Comparison of ENCODE assay signal across 10 cellular contexts in genomic region chr22:30304495-30305244, GRCh38. TPM values are rescaled to one million over a fixed set of nuclear protein-coding genes. Genes with fewer than 3 reads are reported as not detected.
DNase-seq lines count a peak whose midpoint lies in the region; ATAC-seq, FAIRE-seq and TF ChIP-seq lines count a peak whose summit lies in the region.
"Had no signal": no experiment of that assay in that cellular context is flagged by ENCODE, and none has a peak within 500 bp of the region (broad histone marks: within the 10 kb centered on the region; RNA-seq: fewer than 3 reads in every experiment).

No MANE protein-coding gene starts in this region.

- H3K4me3 Mint-ChIP-seq in activated CD4-positive, alpha-beta T cell treated with anti-CD3 and anti-CD28 coated beads, Interleukin-2, amount 10 ng/mL, durations not matched to agents 24 days and 14 days: peak overlapping the region; percentile 73
- H3K4me3 Mint-ChIP-seq in activated T-helper 17 cell treated with anti-CD3 and anti-CD28 coated beads, Interleukin-2, amount 50 U/mL, for 72 hours: peak overlapping the region; percentile 80

- peaks cover 22% of the 10 kb centered on the region for H3K36me3 Mint-ChIP-seq in activated CD4-positive, alpha-beta T cell treated with anti-CD3 and anti-CD28 coated beads, Interleukin-2, amount 10 ng/mL, durations not matched to agents 24 days and 14 days (ENCODE audit: low read depth)
- peaks cover 41% of the 10 kb centered on the region for H3K36me3 Mint-ChIP-seq in activated T-helper 17 cell treated with anti-CD3 and anti-CD28 coated beads, Interleukin-2, amount 50 U/mL, for 72 hours (ENCODE audit: low read depth)

- peak overlapping the region in 1 of 2 donors; percentile 60 for H3K9ac ChIP-seq in kidney (ENCODE audit: low read length in 2 of 2)

- H3K9me3 Mint-ChIP-seq in activated CD4-positive, alpha-beta T cell treated with anti-CD3 and anti-CD28 coated beads, Interleukin-2, amount 10 ng/mL, durations not matched to agents 24 days and 14 days: no peaks in the 10 kb centered on the region
- H3K9me3 Mint-ChIP-seq in activated T-helper 17 cell treated with anti-CD3 and anti-CD28 coated beads, Interleukin-2, amount 50 U/mL, for 72 hours: no peaks in the 10 kb centered on the region

- H3K4me3 ChIP-seq in kidney (ENCODE audit: low read length in 2 of 2) (no peak overlapping the region), tibial nerve (no peak overlapping the region)

- peak overlapping the region; percentile 91 for H3K27ac Mint-ChIP-seq in activated CD4-positive, alpha-beta T cell treated with anti-CD3 and anti-CD28 coated beads, Interleukin-2, amount 10 ng/mL, durations not matched to agents 24 days and 14 days
- peak overlapping the region; percentile 92 for H3K27ac Mint-ChIP-seq in activated T-helper 17 cell treated with anti-CD3 and anti-CD28 coated beads, Interleukin-2, amount 50 U/mL, for 72 hours

- DNase-seq in activated CD4-positive, alpha-beta T cell treated with anti-CD3 and anti-CD28 coated beads, Interleukin-2, amount 10 ng/mL, durations not matched to agents 24 days and 14 days: no peak
- DNase-seq in activated CD4-positive, alpha-beta T cell treated with anti-CD3 and anti-CD28 coated beads for 48 hours: no peak
- DNase-seq in kidney: no peak
- no peak for DNase-seq in tibial nerve (ENCODE audit: low spot score in 2 of 2)
- DNase-seq in KG1 (lab: John Stamatoyannopoulos, UW): no peak
- DNase-seq in HEK293T (ENCODE audit: extremely low spot score): no peak

- intact Hi-C loops in activated CD4-positive, alpha-beta T cell treated with anti-CD3 and anti-CD28 coated beads, Interleukin-2, amount 10 ng/mL, durations not matched to agents 24 days and 14 days (cut with micrococcal nuclease): loop anchor here (1.0 kb wide), 1 partner anchor 21 kb away; no protein-coding TSS in a partner anchor
- intact Hi-C loops in kidney (cut with DNase I): no loop called here

- H3K27ac ChIP-seq in kidney (ENCODE audit: low read depth in 2 of 2, low read length in 2 of 2): peak overlapping the region; percentile 88 to 92
- peak overlapping the region; percentile 16 to 88 (median 82) for H3K27ac ChIP-seq in tibial nerve

- POLR2A ChIA-PET in HEK293T (lab: Yijun Ruan, JAX): interaction anchor here (1.0 kb wide), 1 partner anchor 12 kb away, joined by 3 read pairs; no protein-coding TSS in a partner anchor

- TF ChIP-seq EP300 in tibial nerve (IDR thresholded peaks at IDR 0.05): no peak

- ATAC-seq in activated T-helper 17 cell treated with anti-CD3 and anti-CD28 coated beads, Interleukin-2, amount 50 U/mL, for 72 hours (replicated peaks): no peak
- no peak for ATAC-seq in GM18870 (IDR thresholded peaks at IDR 0.05; ENCODE audit: unreplicated experiment)

- no peaks in the 10 kb centered on the region for H3K27me3 ChIP-seq in tibial nerve

- no peak for FAIRE-seq in kidney (lab: Jason Lieb, UNC)

- H3K4me1 ChIP-seq in kidney (ENCODE audit: control insufficient read depth in 1 of 2, insufficient read depth in 1 of 2, low read depth in 1 of 2, low read length in 2 of 2) (peaks cover 57 to 74% of the 10 kb centered on the region in 2 donors), tibial nerve (peaks cover 0 to 100% (median 81%) of the 10 kb centered on the region in 4 donors)

- H3K9me3 ChIP-seq in kidney (ENCODE audit: control insufficient read depth in 1 of 2, low read length in 2 of 2) (no peaks in the 10 kb centered on the region), tibial nerve (no peaks in the 10 kb centered on the region)

- peaks cover 83% of the 10 kb centered on the region for H3K4me1 Mint-ChIP-seq in activated CD4-positive, alpha-beta T cell treated with anti-CD3 and anti-CD28 coated beads, Interleukin-2, amount 10 ng/mL, durations not matched to agents 24 days and 14 days
- peaks cover 73% of the 10 kb centered on the region for H3K4me1 Mint-ChIP-seq in activated T-helper 17 cell treated with anti-CD3 and anti-CD28 coated beads, Interleukin-2, amount 50 U/mL, for 72 hours

- 43 to 53% methylated on average over 6 to 7 of the region's 7 CpGs for WGBS in tibial nerve, 2 donors

- peaks cover 20 to 23% of the 10 kb centered on the region in 2 donors for H3K36me3 ChIP-seq in kidney (ENCODE audit: control insufficient read depth in 1 of 2, insufficient read depth in 2 of 2, low read length in 2 of 2)
- H3K36me3 ChIP-seq in tibial nerve: peaks cover 0 to 31% (median 0%) of the 10 kb centered on the region in 3 donors

- no peaks in the 10 kb centered on the region for H3K27me3 Mint-ChIP-seq in activated CD4-positive, alpha-beta T cell treated with anti-CD3 and anti-CD28 coated beads, Interleukin-2, amount 10 ng/mL, durations not matched to agents 24 days and 14 days
- H3K27me3 Mint-ChIP-seq in activated T-helper 17 cell treated with anti-CD3 and anti-CD28 coated beads, Interleukin-2, amount 50 U/mL, for 72 hours: no peaks in the 10 kb centered on the region
- H3K27me3 Mint-ChIP-seq: progenitor cell of endocrine pancreas had no signal

- no peak for TF ChIP-seq CTCF in kidney (IDR thresholded peaks at IDR 0.05; ENCODE audit: borderline replicate concordance, extremely low read depth, insufficient read depth)
- TF ChIP-seq CTCF in tibial nerve (IDR thresholded peaks at IDR 0.05): no peak

- no peak for TF ChIP-seq POLR2A in tibial nerve (IDR thresholded peaks at IDR 0.05)

- CTCF ChIA-PET in HEK293T (lab: Yijun Ruan, JAX): no interaction called here

TF ChIP-seq in HEK293T, 16 proteins besides CTCF, POLR2A, EP300 and RAD21:
- no peak for TF ChIP-seq SP1 (IDR thresholded peaks at IDR 0.05)
- TF ChIP-seq ZNF384 (IDR thresholded peaks at IDR 0.05): no peak
- TF ChIP-seq PKNOX1 (IDR thresholded peaks at IDR 0.05): no peak
- TF ChIP-seq CTBP1 (IDR thresholded peaks at IDR 0.05; ENCODE audit: borderline replicate concordance): no peak
- no peak for TF ChIP-seq NFRKB (IDR thresholded peaks at IDR 0.05)
- no peak for TF ChIP-seq SUZ12 (IDR thresholded peaks at IDR 0.05)
- no peak for TF ChIP-seq FOXA1 (IDR thresholded peaks at IDR 0.05)
- no peak for TF ChIP-seq LEF1 (IDR thresholded peaks at IDR 0.05; ENCODE audit: borderline replicate concordance)
TF ChIP-seq in HEK293T: peak in this region for 0.

RNA-seq across cellular contexts. Expression of gene CASTOR1, which starts 15.4 kb away (rescaled TPM):
- 4.7 and 7.3 TPM in 2 replicates for total RNA-seq in activated CD4-positive, alpha-beta T cell treated with anti-CD3 and anti-CD28 coated beads, Interleukin-2, amount 10 ng/mL, durations not matched to agents 24 days and 14 days
- total RNA-seq in activated T-helper 17 cell treated with anti-CD3 and anti-CD28 coated beads, Interleukin-2, amount 50 U/mL, for 72 hours: 1 to 10 TPM; 4.6 to 4.8 TPM
- total RNA-seq in kidney (16.5 TPM), tibial nerve (10 to 100 TPM; 38.7 to 57.9 (median 45.3) TPM)
- polyA plus RNA-seq in kidney (ENCODE audit: insufficient read depth, low read depth, low replicate concordance): 71.7 TPM

RNA-seq across cellular contexts. Expression of gene TBC1D10A, which starts 22.1 kb away (rescaled TPM):
- total RNA-seq in activated CD4-positive, alpha-beta T cell treated with anti-CD3 and anti-CD28 coated beads, Interleukin-2, amount 10 ng/mL, durations not matched to agents 24 days and 14 days: 18.9 and 19.3 TPM in 2 replicates
- 10 to 100 TPM; 26.9 to 41.2 TPM for total RNA-seq in activated T-helper 17 cell treated with anti-CD3 and anti-CD28 coated beads, Interleukin-2, amount 50 U/mL, for 72 hours
- 34.5 TPM for total RNA-seq in kidney
- 31.0 TPM for polyA plus RNA-seq in kidney (ENCODE audit: insufficient read depth, low read depth, low replicate concordance)
- 10 to 100 TPM; 46.8 to 63.9 (median 52.1) TPM for total RNA-seq in tibial nerve

RNA-seq across cellular contexts. Expression of gene OSM, which starts 38.0 kb away (rescaled TPM):
- total RNA-seq in activated CD4-positive, alpha-beta T cell treated with anti-CD3 and anti-CD28 coated beads, Interleukin-2, amount 10 ng/mL, durations not matched to agents 24 days and 14 days: 61.0 and 62.8 TPM in 2 replicates
- total RNA-seq in activated T-helper 17 cell treated with anti-CD3 and anti-CD28 coated beads, Interleukin-2, amount 50 U/mL, for 72 hours: 10 to 100 TPM; 41.1 to 88.6 TPM
- total RNA-seq in kidney: 1.2 TPM
- 0.56 TPM for polyA plus RNA-seq in kidney (ENCODE audit: insufficient read depth, low read depth, low replicate concordance)
- total RNA-seq in tibial nerve: 10 to 100 TPM in 1 of 4 donors, 1 to 10 TPM in 3; 1.4 to 19.7 (median 4.2) TPM
- total RNA-seq: HT1080, progenitor cell of endocrine pancreas had no signal

RNA-seq across cellular contexts. Expression of gene SF3A1, which starts 52.0 kb away (rescaled TPM):
- total RNA-seq in activated CD4-positive, alpha-beta T cell treated with anti-CD3 and anti-CD28 coated beads, Interleukin-2, amount 10 ng/mL, durations not matched to agents 24 days and 14 days: 314 and 319 TPM in 2 replicates
- 100 to 1,000 TPM; 275 to 294 TPM for total RNA-seq in activated T-helper 17 cell treated with anti-CD3 and anti-CD28 coated beads, Interleukin-2, amount 50 U/mL, for 72 hours
- total RNA-seq in kidney: 179 TPM
- 23.7 TPM for polyA plus RNA-seq in kidney (ENCODE audit: insufficient read depth, low read depth, low replicate concordance)
- 10 to 100 TPM; 76.2 to 98.1 (median 91.7) TPM for total RNA-seq in tibial nerve

RNA-seq across cellular contexts. Expression of gene CCDC157, which starts 52.1 kb away (rescaled TPM):
- total RNA-seq in activated CD4-positive, alpha-beta T cell treated with anti-CD3 and anti-CD28 coated beads, Interleukin-2, amount 10 ng/mL, durations not matched to agents 24 days and 14 days: 2.9 and 3.2 TPM in 2 replicates
- total RNA-seq in activated T-helper 17 cell treated with anti-CD3 and anti-CD28 coated beads, Interleukin-2, amount 50 U/mL, for 72 hours: 1 to 10 TPM in 1 of 2 donors, under 1 TPM in 1; 0.50 to 2.5 TPM
- total RNA-seq in kidney: 5.1 TPM
- polyA plus RNA-seq in kidney (ENCODE audit: insufficient read depth, low read depth, low replicate concordance): 6.0 TPM
- 10 to 100 TPM in 1 of 4 donors, 1 to 10 TPM in 3; 1.0 to 10.5 (median 5.2) TPM for total RNA-seq in tibial nerve
